ENCODE assay signal across 29 cellular contexts in genomic region chr12:112219195-112219594, GRCh38.
DNase-seq lines count a peak whose midpoint lies in the region; ATAC-seq and TF ChIP-seq lines count a peak whose summit lies in the region.
"Had no signal": no experiment of that assay in that cellular context is flagged by ENCODE, and none has a peak within 500 bp of the region (broad histone marks: within the 10 kb centered on the region; RNA-seq: fewer than 3 reads in every experiment).

No MANE protein-coding gene starts in this region.

- H4K20me1 ChIP-seq in GM23338 (replicated peaks; ENCODE audit: insufficient read depth) = no peaks in the 10 kb centered on the region
- H4K20me1 ChIP-seq: BLaER1 treated with 17β-estradiol and CSF1 and Interleukin-3, amounts not matched to agents 10 nM and 100 nM had no signal

- no peaks in the 10 kb centered on the region for H3K36me3 ChIP-seq in GM23338 (ENCODE audit: insufficient read depth)
- peaks cover 8% of the 10 kb centered on the region for H3K36me3 ChIP-seq in brain microvascular endothelial cell (replicated peaks)
- peaks cover 0 to 61% of the 10 kb centered on the region in 2 donors for H3K36me3 ChIP-seq in left lung

- 0 out of 3 replicates have a peak, but pooled peaks cover 4% of the 10 kb centered on the region for H3K36me3 Mint-ChIP-seq in GM23338 (ENCODE audit: low read depth)

- peaks cover 7% of the 10 kb centered on the region for H3K27me3 Mint-ChIP-seq in GM23338 (ENCODE audit: insufficient read depth, low read depth, poor library complexity)
- H3K27me3 Mint-ChIP-seq: activated T-cell treated with anti-CD3 and anti-CD28 coated beads, Interleukin-2, amount 50 U/mL, for 24 hours; brain; stimulated activated naive CD8-positive, alpha-beta T cell treated with anti-CD3 and anti-CD28 coated beads, Interleukin-15, Interleukin-2, amounts not matched to agents 100 ng/mL and 50 ng/mL, for 24 hours had no signal

- H3K27ac Mint-ChIP-seq in GM23338 = no peak overlapping the region
- H3K27ac Mint-ChIP-seq: activated T-cell treated with anti-CD3 and anti-CD28 coated beads, Interleukin-2, amount 50 U/mL, for 24 hours; nephron; stimulated activated naive CD8-positive, alpha-beta T cell treated with anti-CD3 and anti-CD28 coated beads, Interleukin-15, Interleukin-2, amounts not matched to agents 100 ng/mL and 50 ng/mL, for 24 hours had no signal

- in situ Hi-C loops in brain microvascular endothelial cell (cut with HindIII; ENCODE audit: low pct_ligation_motif_present, low sequenced_read_pairs) = no loop called here

- H3K9me3 ChIP-seq in AG04450 (ENCODE audit: control insufficient read depth, insufficient read depth, low read length) (no peaks in the 10 kb centered on the region), left lung (no peaks in the 10 kb centered on the region)
- H3K9me3 ChIP-seq: BLaER1 treated with 17β-estradiol and CSF1 and Interleukin-3, amounts not matched to agents 10 nM and 100 nM; esophagus squamous epithelium; gastrocnemius medialis; thoracic aorta had no signal

- ATAC-seq in GM23338 (peak; percentile 93), left lung (peak; percentile 86), GM21526 (IDR thresholded peaks at IDR 0.05; ENCODE audit: low FRiP score, unreplicated experiment) (no peak)
- ATAC-seq: gastrocnemius medialis, GM12878, left ventricle myocardium superior had no signal

- no peaks in the 10 kb centered on the region for H3K4me1 ChIP-seq in GM23338 (ENCODE audit: insufficient read depth)
- H3K4me1 ChIP-seq in left lung = no peaks in the 10 kb centered on the region
- H3K4me1 ChIP-seq: BLaER1 treated with 17β-estradiol and CSF1 and Interleukin-3, amounts not matched to agents 10 nM and 100 nM; esophagus squamous epithelium; gastrocnemius medialis had no signal

- no peak overlapping the region for H3K4me3 Mint-ChIP-seq in GM23338
- H3K4me3 Mint-ChIP-seq: activated T-cell treated with anti-CD3 and anti-CD28 coated beads, Interleukin-2, amount 50 U/mL, for 24 hours; brain; nephron; stimulated activated naive CD8-positive, alpha-beta T cell treated with anti-CD3 and anti-CD28 coated beads, Interleukin-15, Interleukin-2, amounts not matched to agents 100 ng/mL and 50 ng/mL, for 24 hours had no signal

- H3K27ac ChIP-seq in AG04450 (ENCODE audit: low read depth, low read length) = no peak overlapping the region
- H3K27ac ChIP-seq in GM23338 (ENCODE audit: low read depth) = peak overlapping the region; percentile 76
- no peak overlapping the region for H3K27ac ChIP-seq in brain microvascular endothelial cell
- no peak overlapping the region for H3K27ac ChIP-seq in left lung
- H3K27ac ChIP-seq: BLaER1 treated with 17β-estradiol and CSF1 and Interleukin-3, amounts not matched to agents 10 nM and 100 nM; coronary artery; esophagus squamous epithelium; gastrocnemius medialis; SK-N-MC; skin epidermis; thoracic aorta had no signal

- H2AFZ ChIP-seq in GM23338 = no peak overlapping the region

- no peaks in the 10 kb centered on the region for H3F3A ChIP-seq in GM23338 (replicated peaks; ENCODE audit: low read depth)

- POLR2A ChIA-PET in AG04450 (lab: Yijun Ruan, JAX) = interaction anchor here (0.6 kb wide), 1 partner anchor 953 kb away, joined by 3 read pairs; no protein-coding TSS in a partner anchor

- intact Hi-C loops in left lung (cut with DNase I) = no loop called here

- TF ChIP-seq CTCF in AG04450 (IDR thresholded peaks at IDR 0.05; ENCODE audit: low read depth, low read length) = 0 out of 2 replicates have a peak, but pooled peaks have one; percentile 11
- TF ChIP-seq CTCF in GM23338 (conservative IDR thresholded peaks at IDR 0.05; ENCODE audit: low read depth in 2 of 2) = peak in 1 of 2 experiments; percentile 10; a peak in 1 of 4 replicates
- TF ChIP-seq CTCF in brain microvascular endothelial cell (IDR thresholded peaks at IDR 0.05; ENCODE audit: low read depth, low read length, missing control alignments) = no peak
- TF ChIP-seq CTCF in left lung (IDR thresholded peaks at IDR 0.05) = no peak

- H3K27me3 ChIP-seq in AG04450 (ENCODE audit: control insufficient read depth, insufficient read depth, low read length) (no peaks in the 10 kb centered on the region), GM23338 (ENCODE audit: insufficient read depth) (no peaks in the 10 kb centered on the region), brain microvascular endothelial cell (replicated peaks) (no peaks in the 10 kb centered on the region), left lung (no peaks in the 10 kb centered on the region)
- H3K27me3 ChIP-seq: BLaER1 treated with 17β-estradiol and CSF1 and Interleukin-3, amounts not matched to agents 10 nM and 100 nM; esophagus squamous epithelium; gastrocnemius medialis had no signal

- CTCF ChIA-PET in AG04450 (lab: Charles Lee) = interaction anchor here (0.6 to 1.5 kb wide), 4 partner anchors 17 to 168 kb away, joined by 3 to 5 read pairs (median 4); no protein-coding TSS in a partner anchor

- H3K9me3 Mint-ChIP-seq in GM23338 = no peaks in the 10 kb centered on the region; the same call in 2 of the 3 replicates
- H3K9me3 Mint-ChIP-seq: activated T-cell treated with anti-CD3 and anti-CD28 coated beads, Interleukin-2, amount 50 U/mL, for 24 hours; brain; nephron; stimulated activated naive CD8-positive, alpha-beta T cell treated with anti-CD3 and anti-CD28 coated beads, Interleukin-15, Interleukin-2, amounts not matched to agents 100 ng/mL and 50 ng/mL, for 24 hours had no signal

- DNase-seq in AG04450 (ENCODE audit: low read depth, low spot score) (no peak), GM23338 (ENCODE audit: low spot score) (peak; percentile 50), brain microvascular endothelial cell (peak; percentile 4), left lung (no peak), NCI-H2227 treated with DMSO at 0.1 percent for 48 hours (lab: John Stamatoyannopoulos, UW) (no peak), NCI-H524 treated with DMSO at 0.1 percent for 48 hours (lab: John Stamatoyannopoulos, UW) (no peak), NCI-H146 (lab: John Stamatoyannopoulos, UW) (no peak)
- DNase-seq: activated CD4-positive, alpha-beta T cell treated with anti-CD3 and anti-CD28 coated beads for 48 hours; activated T-cell treated with anti-CD3 and anti-CD28 coated beads, Interleukin-2, amount 50 U/mL, for 24 hours; COR-L47; DMS79; esophagus squamous epithelium; gastrocnemius medialis; hippocampal formation; KBM-7; left ventricle myocardium superior; NCI-H2081; NCI-H446; T-helper 2 cell had no signal

- no peak overlapping the region for H3K4me2 ChIP-seq in GM23338
- H3K4me2 ChIP-seq: BLaER1 treated with 17β-estradiol and CSF1 and Interleukin-3, amounts not matched to agents 10 nM and 100 nM had no signal

- no peak overlapping the region for H3K4me3 ChIP-seq in AG04450 (ENCODE audit: low read depth, low read length)
- H3K4me3 ChIP-seq in GM23338 = no peak overlapping the region
- H3K4me3 ChIP-seq in brain microvascular endothelial cell (ENCODE audit: low read depth, low read length) = no peak overlapping the region
- H3K4me3 ChIP-seq in left lung = no peak overlapping the region
- H3K4me3 ChIP-seq: BLaER1 treated with 17β-estradiol and CSF1 and Interleukin-3, amounts not matched to agents 10 nM and 100 nM; coronary artery; esophagus squamous epithelium; gastrocnemius medialis; GM12878; SK-N-MC; skin epidermis; thoracic aorta had no signal

- H3K9me2 ChIP-seq in GM23338 (ENCODE audit: insufficient read depth) = no peaks in the 10 kb centered on the region

- H3K79me2 ChIP-seq in GM23338 (replicated peaks; ENCODE audit: insufficient read depth) = no peaks in the 10 kb centered on the region

- H3K4me1 Mint-ChIP-seq in GM23338 = no peaks in the 10 kb centered on the region
- H3K4me1 Mint-ChIP-seq: brain, nephron had no signal

TF ChIP-seq in GM23338, 12 proteins besides CTCF, POLR2A, EP300 and RAD21:
- TF ChIP-seq CREB1 (CRISPR knock-in tag; IDR thresholded peaks at IDR 0.05; ENCODE audit: low read depth) = no peak

Comparison
In these comparisons a context has a peak if more than half of its experiments do, and no peak if none do; other contexts are left out.
1. DNase-seq: peak in GM23338 (single experiment) and brain microvascular endothelial cell (single experiment); none in AG04450 (single experiment), left lung (0 of 2), NCI-H2227 treated with DMSO at 0.1 percent for 48 hours (single experiment), NCI-H524 treated with DMSO at 0.1 percent for 48 hours (single experiment) and NCI-H146 (single experiment).